Comparison of ENCODE assay signal across 8 cellular contexts in the genomic region with DNA sequence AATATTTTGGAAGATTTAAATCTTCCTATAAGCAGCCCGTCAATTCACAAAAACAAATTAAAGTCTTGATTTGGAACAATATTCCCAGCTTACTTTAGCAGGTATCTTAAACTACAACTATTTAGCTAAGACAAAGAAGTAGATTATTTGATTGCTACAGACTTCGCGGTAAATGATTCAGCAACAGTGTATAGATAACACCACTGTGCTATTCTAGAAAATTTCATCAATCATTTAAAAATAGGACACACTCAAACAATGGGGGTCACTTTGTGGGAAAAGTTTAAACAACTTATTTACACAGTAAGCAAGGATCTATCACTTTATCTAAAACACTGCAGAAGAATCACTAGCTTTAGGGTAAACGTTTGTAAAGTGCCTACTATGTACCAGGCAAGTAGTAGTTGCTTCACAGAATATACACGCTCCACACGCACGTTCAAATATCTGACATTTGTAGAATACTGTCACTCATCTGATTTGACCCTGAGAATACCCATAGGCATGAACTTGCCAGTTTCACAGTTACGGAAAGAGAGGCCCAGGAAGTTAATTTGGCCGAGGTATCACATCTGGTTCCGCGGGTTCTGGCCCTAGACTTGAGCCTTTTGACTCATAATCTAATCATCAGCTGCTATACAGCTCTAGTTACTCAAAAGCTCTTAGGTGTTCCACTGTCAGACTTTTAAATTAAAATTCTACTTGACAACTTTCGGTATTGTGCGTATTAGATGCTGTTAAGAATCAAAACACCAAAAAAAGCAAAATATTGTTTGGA. TPM values are rescaled to one million over a fixed set of nuclear protein-coding genes. Genes with fewer than 3 reads are reported as not detected.
A peak's percentile ranks its signal among the peaks of the same experiment; 100 is the strongest.
DNase-seq lines count a peak whose midpoint lies in the region; ATAC-seq and FAIRE-seq lines count a peak whose summit lies in the region.

No MANE protein-coding gene starts in this region.

- H2AK5ac ChIP-seq in mesendoderm (ENCODE audit: low read length), result no peak overlapping the region

- H3K9ac ChIP-seq in mesendoderm (ENCODE audit: low read length), result peak overlapping the region; percentile 84

- no peak overlapping the region for H4K5ac ChIP-seq in mesendoderm (ENCODE audit: low read length)

- H3K18ac ChIP-seq in mesendoderm (ENCODE audit: low read length), result no peak overlapping the region

- H3K4me1 ChIP-seq in mesendoderm (ENCODE audit: control insufficient read depth, low read depth, low read length), result no peaks in the 10 kb centered on the region

- no peak overlapping the region for H3K27ac ChIP-seq in mesendoderm (ENCODE audit: low read depth, low read length)

- H3K4ac ChIP-seq in mesendoderm (ENCODE audit: low read depth, low read length), result no peak overlapping the region

- WGBS in mesendoderm (ENCODE audit: extremely low coverage, insufficient coverage, low lambda C conversion rate), result no CpG with 5 or more reads among the region's 13 CpGs

- FAIRE-seq in urothelium cell line (lab: Jason Lieb, UNC), result peak; percentile 67

- no peak overlapping the region for H4K8ac ChIP-seq in mesendoderm (ENCODE audit: low read depth, low read length)

- peak; percentile 49 for DNase-seq in AG20443 (ENCODE audit: low spot score)
- DNase-seq in HT1080 (ENCODE audit: low read depth), result peak; percentile 7
- DNase-seq in brain pericyte (ENCODE audit: low read depth, low spot score), result peak; percentile 2
- peak; percentile 37 for DNase-seq in mesendoderm
- DNase-seq in urothelium cell line (ENCODE audit: low spot score), result peak; percentile 29
- no peak for DNase-seq in NCI-H1092 treated with DMSO at 0.1 percent for 48 hours (lab: John Stamatoyannopoulos, UW)

- H3K4me2 ChIP-seq in mesendoderm (ENCODE audit: low read length), result peak overlapping the region; percentile 40

- ATAC-seq in HG03095 (IDR thresholded peaks at IDR 0.05; ENCODE audit: unreplicated experiment) (no peak), HG03378 (IDR thresholded peaks at IDR 0.05; ENCODE audit: unreplicated experiment) (no peak)

- peak overlapping the region; percentile 69 for H3K4me3 ChIP-seq in mesendoderm (ENCODE audit: low read length)

- H3K56ac ChIP-seq in mesendoderm (ENCODE audit: low read length), result peak overlapping the region; percentile 90

- H3K23ac ChIP-seq in mesendoderm (ENCODE audit: low read length), result no peak overlapping the region

- no peak overlapping the region for H2BK15ac ChIP-seq in mesendoderm (replicated peaks; ENCODE audit: low read depth)

- H3K79me1 ChIP-seq in mesendoderm (ENCODE audit: low read length), result no peaks in the 10 kb centered on the region

- H3K27me3 ChIP-seq in mesendoderm (ENCODE audit: insufficient read depth, low read length, poor library complexity), result no peaks in the 10 kb centered on the region

- no peaks in the 10 kb centered on the region for H3K36me3 ChIP-seq in mesendoderm (ENCODE audit: control insufficient read depth, insufficient read depth, low read length)

- no peak overlapping the region for H2BK5ac ChIP-seq in mesendoderm (ENCODE audit: low read length)

- H2BK120ac ChIP-seq in mesendoderm (ENCODE audit: low read depth, low read length), result no peak overlapping the region

- no peaks in the 10 kb centered on the region for H3K79me2 ChIP-seq in mesendoderm (ENCODE audit: control insufficient read depth, insufficient read depth, low read length)

RNA-seq across cellular contexts. Expression of a gene that starts 0.9 kb away (rescaled TPM):
- 0.21 and 0.47 TPM in 2 replicates for total RNA-seq in HT1080 (2014; rRNA removed; shearing (Covaris generic))
- polyA plus RNA-seq in HT1080 (2015; cell fraction: cytosol; rRNA removed), result 0.16 and 0.17 TPM in 2 replicates
- 0.88 and 1.1 TPM in 2 replicates for polyA plus RNA-seq in HT1080 (2015; cell fraction: nucleus; rRNA removed)
- 1.3 TPM for polyA plus RNA-seq in mesendoderm (2013, experiment 1 of 2)
- polyA plus RNA-seq in mesendoderm (2013, experiment 2 of 2), result 1.1 TPM

RNA-seq across cellular contexts. Expression of a gene that starts 26.4 kb away (rescaled TPM):
- not detected in 2 replicates for total RNA-seq in HT1080 (2014; rRNA removed; shearing (Covaris generic))
- not detected in 2 replicates for polyA plus RNA-seq in HT1080 (2015; cell fraction: cytosol; rRNA removed)
- not detected in 2 replicates for polyA plus RNA-seq in HT1080 (2015; cell fraction: nucleus; rRNA removed)
- polyA plus RNA-seq in mesendoderm (2013, experiment 1 of 2), result not detected
- polyA plus RNA-seq in mesendoderm (2013, experiment 2 of 2), result not detected

RNA-seq across cellular contexts. Expression of a gene that starts 47.6 kb away (rescaled TPM):
- 42.6 and 52.2 TPM in 2 replicates for total RNA-seq in HT1080 (2014; rRNA removed; shearing (Covaris generic))
- polyA plus RNA-seq in HT1080 (2015; cell fraction: cytosol; rRNA removed), result 53.8 and 66.6 TPM in 2 replicates
- polyA plus RNA-seq in HT1080 (2015; cell fraction: nucleus; rRNA removed), result 24.5 and 28.8 TPM in 2 replicates
- polyA plus RNA-seq in mesendoderm (2013, experiment 1 of 2), result 69.5 TPM
- polyA plus RNA-seq in mesendoderm (2013, experiment 2 of 2), result 68.1 TPM
